Comparison of ENCODE assay signal across 8 cellular contexts in genomic region chr15:75836953-75837321, GRCh38. TPM values are rescaled to one million over a fixed set of nuclear protein-coding genes. Genes with fewer than 3 reads are reported as not detected.
DNase-seq lines count a peak whose midpoint lies in the region; ATAC-seq and TF ChIP-seq lines count a peak whose summit lies in the region.

No MANE protein-coding gene starts in this region.

- H3K4me1 Mint-ChIP-seq in activated T-helper 2 cell treated with anti-CD3 and anti-CD28 coated beads, Interferon-gamma antibody, Interleukin-2, Interleukin-4, amounts not matched to agents 10 μg/mL and 5 μg/mL and 100 μg/mL, durations not matched to agents 14 hours and 24 hours and 36 hours (ENCODE audit: low read depth): peaks cover 2% of the 10 kb centered on the region

- ATAC-seq in GM19351 (IDR thresholded peaks at IDR 0.05; ENCODE audit: unreplicated experiment) (peak; percentile 48), left lobe of liver (no peak)

- no peaks in the 10 kb centered on the region for H3K9me3 Mint-ChIP-seq in activated T-helper 2 cell treated with anti-CD3 and anti-CD28 coated beads, Interferon-gamma antibody, Interleukin-2, Interleukin-4, amounts not matched to agents 10 μg/mL and 5 μg/mL and 100 μg/mL, durations not matched to agents 14 hours and 24 hours and 36 hours

- peaks cover 5% of the 10 kb centered on the region for H3K27me3 Mint-ChIP-seq in activated T-helper 2 cell treated with anti-CD3 and anti-CD28 coated beads, Interferon-gamma antibody, Interleukin-2, Interleukin-4, amounts not matched to agents 10 μg/mL and 5 μg/mL and 100 μg/mL, durations not matched to agents 14 hours and 24 hours and 36 hours (ENCODE audit: low read depth)

- no peaks in the 10 kb centered on the region for H3K36me3 ChIP-seq in BJ (ENCODE audit: control insufficient read depth, insufficient read depth, low read length)

- intact Hi-C loops in activated T-helper 2 cell treated with anti-CD3 and anti-CD28 coated beads, Interferon-gamma antibody, Interleukin-2, Interleukin-4, amounts not matched to agents 10 μg/mL and 5 μg/mL and 100 μg/mL, durations not matched to agents 14 hours and 24 hours and 36 hours (cut with micrococcal nuclease): loop anchor here (1.0 kb wide), 1 partner anchor 20 kb away; no protein-coding TSS in a partner anchor
- intact Hi-C loops in head of caudate nucleus (cut with DNase I): no loop called here

- POLR2A ChIA-PET in BJ (lab: Charles Lee): no interaction called here

- no peaks in the 10 kb centered on the region for H3K36me3 Mint-ChIP-seq in activated T-helper 2 cell treated with anti-CD3 and anti-CD28 coated beads, Interferon-gamma antibody, Interleukin-2, Interleukin-4, amounts not matched to agents 10 μg/mL and 5 μg/mL and 100 μg/mL, durations not matched to agents 14 hours and 24 hours and 36 hours (ENCODE audit: low read depth)

- no peak overlapping the region for H3K4me3 ChIP-seq in BJ (ENCODE audit: low read depth, low read length)
- no peak overlapping the region for H3K4me3 ChIP-seq in Jurkat, Clone E6-1 (ENCODE audit: low read length)

- TF ChIP-seq CTCF in BJ (IDR thresholded peaks at IDR 0.05; ENCODE audit: insufficient read depth, low read depth, low read length): no peak

- CTCF ChIA-PET in BJ (lab: Yijun Ruan, JAX): interaction anchor here (1.0 to 1.5 kb wide), 2 partner anchors 28 to 35 kb away, joined by 3 read pairs; no protein-coding TSS in a partner anchor

- DNase-seq in BJ (ENCODE audit: low read depth) (peak; percentile 60), kidney glomerular epithelial cell (lab: John Stamatoyannopoulos, UW) (peak; percentile 51), left lobe of liver (ENCODE audit: low spot score) (no peak), head of caudate nucleus (no peak), cerebellar nuclear complex (lab: John Stamatoyannopoulos, UW) (no peak)
- DNase-seq in Jurkat, Clone E6-1 (ENCODE audit: low read depth, low spot score): peak; percentile 35
- peak; percentile 56 for DNase-seq in activated T-helper 2 cell treated with anti-CD3 and anti-CD28 coated beads, Interferon-gamma antibody, Interleukin-2, Interleukin-4, amounts not matched to agents 10 μg/mL and 5 μg/mL and 100 μg/mL, durations not matched to agents 14 hours and 24 hours and 36 hours (ENCODE audit: low spot score)

- no peak overlapping the region for H3K4me3 Mint-ChIP-seq in activated T-helper 2 cell treated with anti-CD3 and anti-CD28 coated beads, Interferon-gamma antibody, Interleukin-2, Interleukin-4, amounts not matched to agents 10 μg/mL and 5 μg/mL and 100 μg/mL, durations not matched to agents 14 hours and 24 hours and 36 hours (ENCODE audit: low read depth)

- no peaks in the 10 kb centered on the region for H3K27me3 ChIP-seq in BJ (ENCODE audit: control insufficient read depth, insufficient read depth, low read length)

- no peak overlapping the region for H3K27ac Mint-ChIP-seq in activated T-helper 2 cell treated with anti-CD3 and anti-CD28 coated beads, Interferon-gamma antibody, Interleukin-2, Interleukin-4, amounts not matched to agents 10 μg/mL and 5 μg/mL and 100 μg/mL, durations not matched to agents 14 hours and 24 hours and 36 hours

RNA-seq across cellular contexts. Expression of gene UBE2Q2, which starts 6.3 kb away (rescaled TPM):
- polyA plus RNA-seq in BJ (2011; rRNA removed): 22.6 and 33.9 TPM in 2 replicates
- polyA minus RNA-seq in BJ (2011; rRNA and poly(A)+ RNA removed): 11.1 and 15.5 TPM in 2 replicates
- polyA plus RNA-seq in Jurkat, Clone E6-1 (2012; ENCODE audit: insufficient read depth, insufficient read length): 40.2 TPM
- 18.9 and 21.1 TPM in 2 replicates for total RNA-seq in activated T-helper 2 cell treated with anti-CD3 and anti-CD28 coated beads, Interferon-gamma antibody, Interleukin-2, Interleukin-4, amounts not matched to agents 10 μg/mL and 5 μg/mL and 100 μg/mL, durations not matched to agents 14 hours and 24 hours and 36 hours
- 2.2 TPM for total RNA-seq in left lobe of liver

Comparison
In these comparisons a context has a peak if more than half of its experiments do, and no peak if none do; other contexts are left out.
1. DNase-seq: peak in BJ (single experiment), Jurkat, Clone E6-1 (single experiment), activated T-helper 2 cell treated with anti-CD3 and anti-CD28 coated beads, Interferon-gamma antibody, Interleukin-2, Interleukin-4, amounts not matched to agents 10 μg/mL and 5 μg/mL and 100 μg/mL, durations not matched to agents 14 hours and 24 hours and 36 hours (single experiment) and kidney glomerular epithelial cell (single experiment); none in left lobe of liver (single experiment), head of caudate nucleus (0 of 42) and cerebellar nuclear complex (0 of 2).